In the genomic region with DNA sequence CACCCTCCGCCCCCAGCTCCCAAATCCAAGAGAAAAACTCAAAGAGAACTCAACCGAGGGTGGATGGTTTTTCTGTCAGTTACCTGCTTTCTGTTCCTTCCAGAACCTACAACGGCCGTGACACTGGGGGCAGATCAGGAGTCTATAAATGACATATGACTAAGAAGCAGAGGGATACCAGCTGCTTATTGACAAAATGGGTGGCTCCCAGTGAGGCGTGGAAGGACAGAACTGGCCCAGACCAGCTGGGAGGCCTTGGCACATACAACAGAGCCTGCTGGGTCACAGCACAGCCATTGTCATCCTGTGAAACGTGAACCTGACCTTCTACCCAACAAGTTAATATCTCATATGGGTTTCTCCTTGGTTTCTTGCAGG, we compare ENCODE assay signal across 7 cellular contexts.
DNase-seq lines count a peak whose midpoint lies in the region; ATAC-seq lines count a peak whose summit lies in the region.

No MANE protein-coding gene starts in this region.

- ATAC-seq in GM19035 (IDR thresholded peaks at IDR 0.05; ENCODE audit: unreplicated experiment) (peak; percentile 41), HG03060 (IDR thresholded peaks at IDR 0.05; ENCODE audit: low read depth, unreplicated experiment) (peak; percentile 29), T-helper 17 cell (no peak), left lobe of liver (no peak)
- ATAC-seq in stimulated activated naive B cell treated with anti-CD40 and anti-IgM and Interleukin-4, amounts not matched to agents 10 μg/mL and 1 μg/mL and 100 μg/mL, for 72 hours (replicated peaks) = peak; percentile 71 to 72

- no peaks in the 10 kb centered on the region for H3K27me3 Mint-ChIP-seq in T-helper 17 cell
- H3K27me3 Mint-ChIP-seq in stimulated activated naive B cell treated with anti-CD40 and anti-IgM and Interleukin-4, amounts not matched to agents 10 μg/mL and 1 μg/mL and 100 μg/mL, for 72 hours = no peaks in the 10 kb centered on the region

- no peak overlapping the region for H3K4me3 Mint-ChIP-seq in T-helper 17 cell
- peak overlapping the region in 1 of 2 donors; percentile 32 for H3K4me3 Mint-ChIP-seq in stimulated activated naive B cell treated with anti-CD40 and anti-IgM and Interleukin-4, amounts not matched to agents 10 μg/mL and 1 μg/mL and 100 μg/mL, for 72 hours

- H3K4me1 Mint-ChIP-seq in T-helper 17 cell = peaks cover 26% of the 10 kb centered on the region
- H3K4me1 Mint-ChIP-seq in stimulated activated naive B cell treated with anti-CD40 and anti-IgM and Interleukin-4, amounts not matched to agents 10 μg/mL and 1 μg/mL and 100 μg/mL, for 72 hours = peaks cover 21 to 40% of the 10 kb centered on the region in 2 donors

- peaks cover 6 to 9% of the 10 kb centered on the region in 2 donors for H3K9me3 Mint-ChIP-seq in stimulated activated naive B cell treated with anti-CD40 and anti-IgM and Interleukin-4, amounts not matched to agents 10 μg/mL and 1 μg/mL and 100 μg/mL, for 72 hours

- H3K9me3 ChIP-seq in T-helper 17 cell (ENCODE audit: control insufficient read depth, low read length, poor library complexity, severe bottlenecking) = no peaks in the 10 kb centered on the region

- no peaks in the 10 kb centered on the region for H3K36me3 Mint-ChIP-seq in T-helper 17 cell (ENCODE audit: low read depth)
- H3K36me3 Mint-ChIP-seq in stimulated activated naive B cell treated with anti-CD40 and anti-IgM and Interleukin-4, amounts not matched to agents 10 μg/mL and 1 μg/mL and 100 μg/mL, for 72 hours = peaks cover 4 to 6% of the 10 kb centered on the region in 2 donors

- no peak for DNase-seq in T-helper 17 cell
- no peak for DNase-seq in stimulated activated naive B cell treated with anti-CD40 and anti-IgM and Interleukin-4, amounts not matched to agents 10 μg/mL and 1 μg/mL and 100 μg/mL, for 72 hours
- DNase-seq in left lobe of liver (ENCODE audit: low spot score) = no peak
- DNase-seq in central memory CD4-positive, alpha-beta T cell = no peak
- DNase-seq in D341Med (ENCODE audit: low spot score) = no peak

- peak overlapping the region; percentile 74 for H3K27ac Mint-ChIP-seq in T-helper 17 cell
- peak overlapping the region; percentile 43 for H3K27ac Mint-ChIP-seq in stimulated activated naive B cell treated with anti-CD40 and anti-IgM and Interleukin-4, amounts not matched to agents 10 μg/mL and 1 μg/mL and 100 μg/mL, for 72 hours

Comparison
In these comparisons a context has a peak if more than half of its experiments do, and no peak if none do; other contexts are left out.
1. ATAC-seq: peak in GM19035 (single experiment), HG03060 (single experiment) and stimulated activated naive B cell treated with anti-CD40 and anti-IgM and Interleukin-4, amounts not matched to agents 10 μg/mL and 1 μg/mL and 100 μg/mL, for 72 hours (2 of 2); none in T-helper 17 cell (single experiment) and left lobe of liver (single experiment).